Comparison of ENCODE assay signal across 1 cellular context in genomic region chr4:146179784-146180405, GRCh38.
TF ChIP-seq lines count a peak whose summit lies in the region.

No MANE protein-coding gene starts in this region.

TF ChIP-seq in HepG2, 621 proteins besides CTCF, POLR2A, EP300 and RAD21:
- TF ChIP-seq TAF15 (IDR thresholded peaks at IDR 0.05; ENCODE audit: low read depth, low read length, poor library complexity, severe bottlenecking) = no peak
- no peak for TF ChIP-seq CENPBD1 (CRISPR knock-in tag; IDR thresholded peaks at IDR 0.05; ENCODE audit: borderline replicate concordance, low read depth)
- TF ChIP-seq JARID2 (CRISPR knock-in tag; IDR thresholded peaks at IDR 0.05; ENCODE audit: insufficient replicate concordance) = no peak
- TF ChIP-seq TARDBP (CRISPR knock-in tag; IDR thresholded peaks at IDR 0.05) = no peak
- TF ChIP-seq GFI1 (CRISPR knock-in tag; IDR thresholded peaks at IDR 0.05; ENCODE audit: borderline replicate concordance) = no peak
- TF ChIP-seq SIX4 (CRISPR knock-in tag; IDR thresholded peaks at IDR 0.05) = no peak
- no peak for TF ChIP-seq CAMTA2 (CRISPR knock-in tag; IDR thresholded peaks at IDR 0.05; ENCODE audit: borderline replicate concordance)
- TF ChIP-seq ZNF253 (CRISPR knock-in tag; IDR thresholded peaks at IDR 0.05; ENCODE audit: borderline replicate concordance) = no peak
- TF ChIP-seq KLF15 (CRISPR knock-in tag; IDR thresholded peaks at IDR 0.05; ENCODE audit: borderline replicate concordance) = no peak
- no peak for TF ChIP-seq NFIB (CRISPR knock-in tag; IDR thresholded peaks at IDR 0.05; ENCODE audit: borderline replicate concordance)
- no peak for TF ChIP-seq KAT8 (CRISPR knock-in tag; IDR thresholded peaks at IDR 0.05)
- no peak for TF ChIP-seq HNRNPK (IDR thresholded peaks at IDR 0.05; ENCODE audit: low read depth, low read length, poor library complexity, severe bottlenecking)
- TF ChIP-seq TBP (CRISPR knock-in tag; IDR thresholded peaks at IDR 0.05) = no peak
- TF ChIP-seq ZFX (CRISPR knock-in tag; IDR thresholded peaks at IDR 0.05; ENCODE audit: low read depth) = no peak
- TF ChIP-seq JUNB (CRISPR knock-in tag; IDR thresholded peaks at IDR 0.05; ENCODE audit: borderline replicate concordance) = no peak
- no peak for TF ChIP-seq ZSCAN20 (CRISPR knock-in tag; IDR thresholded peaks at IDR 0.05; ENCODE audit: borderline replicate concordance)
- no peak for TF ChIP-seq ZNF18 (CRISPR knock-in tag; IDR thresholded peaks at IDR 0.05; ENCODE audit: insufficient replicate concordance)
- no peak for TF ChIP-seq ZFP62 (CRISPR knock-in tag; IDR thresholded peaks at IDR 0.05)
